ENCODE assay signal across 8 cellular contexts in the genomic region with DNA sequence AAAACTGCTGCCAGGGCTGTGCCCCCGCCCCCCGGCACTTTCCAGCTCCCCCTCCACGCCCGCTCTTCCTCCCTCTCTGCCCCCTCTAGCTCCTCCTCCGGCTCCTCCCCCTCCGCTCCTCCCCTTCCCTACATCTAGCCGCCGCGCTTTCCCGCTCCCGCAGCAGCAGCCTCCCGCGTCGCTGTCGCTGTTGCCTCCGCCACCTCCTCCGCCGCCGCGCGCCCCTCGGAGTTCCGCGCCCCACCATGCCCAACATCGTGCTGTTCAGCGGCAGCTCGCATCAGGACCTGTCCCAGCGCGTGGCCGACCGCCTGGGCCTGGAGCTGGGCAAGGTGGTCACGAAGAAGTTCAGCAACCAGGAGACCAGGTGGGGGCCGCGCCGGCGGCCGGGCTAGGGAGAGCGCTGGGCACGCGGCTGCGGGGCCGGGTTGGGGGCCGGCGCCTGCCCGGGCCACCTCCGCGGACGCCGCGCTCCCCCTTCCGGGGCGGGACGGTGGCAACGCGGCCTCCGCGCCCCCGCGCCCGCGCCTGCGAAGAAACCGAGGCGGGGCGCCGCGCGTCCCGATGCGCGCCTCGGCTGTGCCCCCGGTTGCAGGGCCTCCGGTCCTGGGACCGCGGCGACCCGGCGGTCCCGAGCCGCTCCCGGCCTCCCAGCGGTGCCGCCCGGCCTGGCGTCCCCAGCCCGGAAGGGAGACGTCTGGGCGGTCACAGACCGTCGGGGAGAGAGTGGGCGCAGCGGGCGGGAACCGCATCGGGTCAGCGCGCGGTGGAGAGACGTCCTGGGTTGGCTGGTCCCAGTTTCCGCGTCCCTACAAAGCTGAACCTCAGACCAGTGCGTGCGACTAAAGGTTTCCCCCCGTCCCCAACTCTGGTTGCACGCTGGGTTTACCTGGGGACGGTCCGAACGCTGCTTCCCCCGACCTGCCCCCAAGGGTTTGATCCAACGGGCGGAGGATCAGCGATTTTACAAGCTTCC. TPM values are rescaled to one million over a fixed set of nuclear protein-coding genes. Genes with fewer than 3 reads are reported as not detected.
DNase-seq lines count a peak whose midpoint lies in the region; ATAC-seq and TF ChIP-seq lines count a peak whose summit lies in the region.

A gene (plus strand): TSS at position 160 of the 976 bp plus-strand sequence. CDS start 86 bp downstream, at position 246.

- DNase-seq in DMS 273 (lab: John Stamatoyannopoulos, UW; ENCODE audit: unreplicated experiment): peak; percentile 84
- DNase-seq in DMS 273 treated with DMSO at 0.1 percent for 48 hours (lab: John Stamatoyannopoulos, UW): no peak
- peak; percentile 4 for DNase-seq in NCI-H226
- DNase-seq in activated CD4-positive, alpha-beta T cell treated with anti-CD3 and anti-CD28 coated beads, Interleukin-2, amount 50 U/mL, for 1 hour: peak; percentile 68
- peak; percentile 32 to 82 (median 50) for DNase-seq in dorsolateral prefrontal cortex
- DNase-seq in lung (ENCODE audit: low spot score): peak; percentile 67
- peak; percentile 47 to 59 (median 51) for DNase-seq in stimulated activated CD4-positive, alpha-beta T cell treated with anti-CD3 and anti-CD28 coated beads, TNF-alpha, amount 100 ng/mL, for 4 hours (ENCODE audit: low read depth in 3 of 3)

- H3K27ac ChIP-seq in dorsolateral prefrontal cortex (peak within 1 kb of the TSS in 36 of 59 donors; percentile 25 to 70 (median 50)), lung (ENCODE audit: low read depth in 1 of 2, low read length in 1 of 2) (peak within 1 kb of the TSS in 1 of 2 donors; percentile 66)

- no peaks in the 10 kb centered on the region for H3K36me3 ChIP-seq in lung (ENCODE audit: control insufficient read depth in 2 of 2, insufficient read depth in 2 of 2, low read length in 2 of 2)

- peaks cover 0 to 18% of the 10 kb centered on the region in 2 donors for H3K9me3 ChIP-seq in lung (ENCODE audit: control insufficient read depth in 2 of 2, insufficient read depth in 1 of 2, low read length in 1 of 2)

- 1 to 20% methylated on average over 32 to 113 of the region's 113 CpGs for WGBS in lung, 2 donors

- no peaks in the 10 kb centered on the region for H3K4me1 ChIP-seq in lung (ENCODE audit: control insufficient read depth in 2 of 2, insufficient read depth in 2 of 2, low read length in 2 of 2)

- peak; percentile 79 for ATAC-seq in HG02885 (IDR thresholded peaks at IDR 0.05; ENCODE audit: poor library complexity, unreplicated experiment)
- peak; percentile 93 for ATAC-seq in lung (ENCODE audit: insufficient read depth, low FRiP score)

- H3K4me3 ChIP-seq in dorsolateral prefrontal cortex (peak within 1 kb of the TSS; percentile 29 to 75 (median 58)), lung (peak within 1 kb of the TSS; percentile 73)

- TF ChIP-seq CTCF in dorsolateral prefrontal cortex (IDR thresholded peaks at IDR 0.05 in 54 of 56, conservative IDR thresholded peaks at IDR 0.05 in 2 of 56; ENCODE audit: low read depth in 1 of 56, partially characterized antibody in 56 of 56) (no peak), lung (IDR thresholded peaks at IDR 0.05; ENCODE audit: control extremely low read depth, extremely low read depth) (no peak)

- intact Hi-C loops in dorsolateral prefrontal cortex (cut with DNase I): no loop called here

- H3K27me3 ChIP-seq in dorsolateral prefrontal cortex (peaks cover 0 to 63% (median 10%) of the 10 kb centered on the region in 45 donors), lung (ENCODE audit: control insufficient read depth, insufficient read depth) (no peaks in the 10 kb centered on the region)

RNA-seq across cellular contexts. Expression of the gene that starts here (rescaled TPM):
- total RNA-seq in dorsolateral prefrontal cortex (10 to 100 TPM; 13.0 to 59.1 (median 39.1) TPM), lung (10 to 100 TPM; 27.4 to 29.6 TPM)
- polyA plus RNA-seq in lung: 10 to 100 TPM; 12.6 to 19.9 TPM
